Comparison of ENCODE assay signal across 1 cellular context in the genomic region with DNA sequence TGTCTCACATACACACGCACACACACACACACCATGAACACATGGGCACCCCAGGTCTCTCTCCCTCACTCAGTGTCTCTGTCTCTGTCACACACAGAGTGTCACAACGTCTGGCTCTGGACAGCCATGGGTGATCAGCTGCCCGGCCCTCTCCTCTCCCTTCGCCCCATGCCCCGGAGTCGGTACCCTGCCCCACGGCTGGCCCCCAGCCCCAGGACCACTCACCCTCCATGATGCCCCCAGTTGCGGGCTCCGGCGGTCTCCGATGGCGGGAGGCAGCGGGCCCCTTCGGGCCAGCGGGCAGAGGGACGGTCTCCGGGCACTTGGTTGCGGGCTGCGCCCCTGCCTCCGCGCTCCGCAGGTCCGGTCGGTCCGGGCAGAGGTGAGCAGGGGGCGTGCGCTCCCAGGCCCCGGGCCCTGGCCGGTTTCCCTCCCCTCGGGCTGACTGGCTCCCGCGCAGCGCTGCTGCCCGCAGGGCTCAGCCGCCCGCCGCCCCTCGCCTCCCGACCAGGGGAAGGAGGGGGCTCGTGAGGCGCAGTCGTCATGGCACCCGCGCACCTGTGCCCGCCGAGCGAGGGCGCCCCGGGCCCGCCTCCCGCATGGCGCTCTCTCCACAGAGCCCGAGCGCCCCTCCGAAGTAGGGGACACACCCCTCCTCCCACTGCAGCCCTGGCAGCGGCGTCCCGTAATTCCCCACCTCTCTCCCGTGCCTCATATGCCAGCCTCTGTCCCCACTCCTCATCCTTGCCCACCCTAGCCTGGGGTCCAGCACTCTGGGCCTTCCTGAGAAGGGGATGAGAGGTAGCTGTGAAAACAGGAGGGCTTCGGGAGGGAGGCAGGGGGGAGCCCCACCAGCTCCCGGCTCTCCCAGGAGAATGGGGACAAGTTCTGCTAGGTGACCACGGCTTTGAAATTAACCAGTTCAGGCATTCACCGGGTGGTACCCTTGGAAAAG.
TF ChIP-seq lines count a peak whose summit lies in the region.

A gene with protein sequence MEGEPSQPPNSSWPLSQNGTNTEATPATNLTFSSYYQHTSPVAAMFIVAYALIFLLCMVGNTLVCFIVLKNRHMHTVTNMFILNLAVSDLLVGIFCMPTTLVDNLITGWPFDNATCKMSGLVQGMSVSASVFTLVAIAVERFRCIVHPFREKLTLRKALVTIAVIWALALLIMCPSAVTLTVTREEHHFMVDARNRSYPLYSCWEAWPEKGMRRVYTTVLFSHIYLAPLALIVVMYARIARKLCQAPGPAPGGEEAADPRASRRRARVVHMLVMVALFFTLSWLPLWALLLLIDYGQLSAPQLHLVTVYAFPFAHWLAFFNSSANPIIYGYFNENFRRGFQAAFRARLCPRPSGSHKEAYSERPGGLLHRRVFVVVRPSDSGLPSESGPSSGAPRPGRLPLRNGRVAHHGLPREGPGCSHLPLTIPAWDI (minus strand): TSS at position 560 of the 955 bp plus-strand sequence. CDS start 328 bp downstream, at position 232.

TF ChIP-seq in H1, 55 proteins besides CTCF, POLR2A, EP300 and RAD21:
- 0 out of 2 replicates have a peak, but pooled peaks have one; percentile 43 for TF ChIP-seq TBP (IDR thresholded peaks at IDR 0.05; ENCODE audit: low read depth, low read length)
- TF ChIP-seq GABPA (IDR thresholded peaks at IDR 0.05; ENCODE audit: borderline replicate concordance, insufficient read depth, low read length): peak; percentile 58; the same call in 1 of the 2 replicates
- TF ChIP-seq CHD2 (IDR thresholded peaks at IDR 0.05; ENCODE audit: low read length): no peak
- no peak for TF ChIP-seq JUN (IDR thresholded peaks at IDR 0.05; ENCODE audit: low read depth, low read length)
- TF ChIP-seq SIN3A (conservative IDR thresholded peaks at IDR 0.05 in 1 of 2, IDR thresholded peaks at IDR 0.05 in 1 of 2; ENCODE audit: low read depth in 1 of 2, low read length in 2 of 2): no peak
- TF ChIP-seq, protein P1, sequence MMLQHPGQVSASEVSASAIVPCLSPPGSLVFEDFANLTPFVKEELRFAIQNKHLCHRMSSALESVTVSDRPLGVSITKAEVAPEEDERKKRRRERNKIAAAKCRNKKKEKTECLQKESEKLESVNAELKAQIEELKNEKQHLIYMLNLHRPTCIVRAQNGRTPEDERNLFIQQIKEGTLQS (IDR thresholded peaks at IDR 0.05; ENCODE audit: insufficient read depth, low read depth, low read length): no peak
- no peak for TF ChIP-seq KDM5A (IDR thresholded peaks at IDR 0.05; ENCODE audit: low read length)
- peak; percentile 69 for TF ChIP-seq SUZ12 (IDR thresholded peaks at IDR 0.05; ENCODE audit: low read length)
- TF ChIP-seq KDM4A (IDR thresholded peaks at IDR 0.05; ENCODE audit: low read depth, low read length, severe bottlenecking): peak; percentile 73
- no peak for TF ChIP-seq HDAC2 (IDR thresholded peaks at IDR 0.05; ENCODE audit: borderline replicate concordance in 1 of 2, low read depth in 2 of 2, low read length in 2 of 2)
- no peak for TF ChIP-seq JUND (IDR thresholded peaks at IDR 0.05; ENCODE audit: low read length)
- no peak for TF ChIP-seq BRCA1 (IDR thresholded peaks at IDR 0.05; ENCODE audit: low read depth, low read length)
- TF ChIP-seq RNF2 (IDR thresholded peaks at IDR 0.05; ENCODE audit: borderline replicate concordance, low read depth, low read length, missing control alignments, poor library complexity, severe bottlenecking): no peak
- TF ChIP-seq, protein P2, sequence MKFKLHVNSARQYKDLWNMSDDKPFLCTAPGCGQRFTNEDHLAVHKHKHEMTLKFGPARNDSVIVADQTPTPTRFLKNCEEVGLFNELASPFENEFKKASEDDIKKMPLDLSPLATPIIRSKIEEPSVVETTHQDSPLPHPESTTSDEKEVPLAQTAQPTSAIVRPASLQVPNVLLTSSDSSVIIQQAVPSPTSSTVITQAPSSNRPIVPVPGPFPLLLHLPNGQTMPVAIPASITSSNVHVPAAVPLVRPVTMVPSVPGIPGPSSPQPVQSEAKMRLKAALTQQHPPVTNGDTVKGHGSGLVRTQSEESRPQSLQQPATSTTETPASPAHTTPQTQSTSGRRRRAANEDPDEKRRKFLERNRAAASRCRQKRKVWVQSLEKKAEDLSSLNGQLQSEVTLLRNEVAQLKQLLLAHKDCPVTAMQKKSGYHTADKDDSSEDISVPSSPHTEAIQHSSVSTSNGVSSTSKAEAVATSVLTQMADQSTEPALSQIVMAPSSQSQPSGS (IDR thresholded peaks at IDR 0.05; ENCODE audit: low read length): no peak
- no peak for TF ChIP-seq RBBP5 (IDR thresholded peaks at IDR 0.05; ENCODE audit: borderline replicate concordance, low read depth, low read length)
- TF ChIP-seq ASH2L (IDR thresholded peaks at IDR 0.05; ENCODE audit: low read length): no peak
- no peak for TF ChIP-seq HDAC6 (IDR thresholded peaks at IDR 0.05; ENCODE audit: low read depth, low read length)
- no peak for TF ChIP-seq YY1 (IDR thresholded peaks at IDR 0.05; ENCODE audit: low read depth, low read length)
- TF ChIP-seq KDM1A (IDR thresholded peaks at IDR 0.05; ENCODE audit: borderline replicate concordance, low read length): no peak
- TF ChIP-seq FOSL1 (IDR thresholded peaks at IDR 0.05; ENCODE audit: insufficient read depth, low read depth, low read length): no peak
- no peak for TF ChIP-seq PHF8 (conservative IDR thresholded peaks at IDR 0.05; ENCODE audit: low read depth, low read length)
- no peak for TF ChIP-seq CREB1 (IDR thresholded peaks at IDR 0.05)
- TF ChIP-seq POU5F1 (IDR thresholded peaks at IDR 0.05; ENCODE audit: low read depth, low read length): no peak
- TF ChIP-seq RFX5 (IDR thresholded peaks at IDR 0.05; ENCODE audit: borderline replicate concordance, low read depth, low read length): no peak
- TF ChIP-seq SIRT6 (IDR thresholded peaks at IDR 0.05; ENCODE audit: low read length): no peak
- no peak for TF ChIP-seq SIX5 (IDR thresholded peaks at IDR 0.05; ENCODE audit: low read depth, low read length)
- TF ChIP-seq EZH2 (IDR thresholded peaks at IDR 0.05; ENCODE audit: low read depth, low read length, severe bottlenecking): peak; percentile 66
- no peak for TF ChIP-seq CHD1 (IDR thresholded peaks at IDR 0.05; ENCODE audit: low read depth, low read length)
- no peak for TF ChIP-seq SP1 (IDR thresholded peaks at IDR 0.05; ENCODE audit: low read depth, low read length)
- TF ChIP-seq, protein P3, sequence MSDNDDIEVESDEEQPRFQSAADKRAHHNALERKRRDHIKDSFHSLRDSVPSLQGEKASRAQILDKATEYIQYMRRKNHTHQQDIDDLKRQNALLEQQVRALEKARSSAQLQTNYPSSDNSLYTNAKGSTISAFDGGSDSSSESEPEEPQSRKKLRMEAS (IDR thresholded peaks at IDR 0.05): peak; percentile 61; the same call in 1 of the 2 replicates
- TF ChIP-seq TCF12 (IDR thresholded peaks at IDR 0.05; ENCODE audit: low read depth, low read length): no peak
- no peak for TF ChIP-seq CTBP2 (IDR thresholded peaks at IDR 0.05; ENCODE audit: borderline replicate concordance, insufficient read depth, insufficient read length, low read length)
- TF ChIP-seq, protein P4, sequence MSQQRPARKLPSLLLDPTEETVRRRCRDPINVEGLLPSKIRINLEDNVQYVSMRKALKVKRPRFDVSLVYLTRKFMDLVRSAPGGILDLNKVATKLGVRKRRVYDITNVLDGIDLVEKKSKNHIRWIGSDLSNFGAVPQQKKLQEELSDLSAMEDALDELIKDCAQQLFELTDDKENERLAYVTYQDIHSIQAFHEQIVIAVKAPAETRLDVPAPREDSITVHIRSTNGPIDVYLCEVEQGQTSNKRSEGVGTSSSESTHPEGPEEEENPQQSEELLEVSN (IDR thresholded peaks at IDR 0.05): peak; percentile 56; the same call in 1 of the 2 replicates
- TF ChIP-seq SP4 (IDR thresholded peaks at IDR 0.05; ENCODE audit: low read length): no peak
- TF ChIP-seq CBX8 (IDR thresholded peaks at IDR 0.05; ENCODE audit: borderline replicate concordance, low read depth, low read length): no peak
- no peak for TF ChIP-seq SAP30 (IDR thresholded peaks at IDR 0.05; ENCODE audit: insufficient read depth, insufficient replicate concordance, low read length)
